Comparison of ENCODE assay signal across 8 cellular contexts in genomic region chr16:89700100-89700648, GRCh38. TPM values are rescaled to one million over a fixed set of nuclear protein-coding genes. Genes with fewer than 3 reads are reported as not detected.
DNase-seq lines count a peak whose midpoint lies in the region; TF ChIP-seq lines count a peak whose summit lies in the region.

No MANE protein-coding gene starts in this region.

- no peaks in the 10 kb centered on the region for H3K27me3 ChIP-seq in OCI-LY1 (ENCODE audit: insufficient read depth, low read length)

- H3K9me3 ChIP-seq in OCI-LY1 (ENCODE audit: low read length): no peaks in the 10 kb centered on the region
- H3K9me3 ChIP-seq in mesodermal cell (ENCODE audit: control insufficient read depth, low read length): no peaks in the 10 kb centered on the region

- no peaks in the 10 kb centered on the region for H3K79me2 ChIP-seq in OCI-LY1 (ENCODE audit: insufficient read depth, low read length)

- H3K36me3 ChIP-seq in OCI-LY1 (ENCODE audit: insufficient read depth, low read length): peaks cover 17% of the 10 kb centered on the region
- H3K36me3 ChIP-seq in mesodermal cell (ENCODE audit: control insufficient read depth, insufficient read depth, low read length): peaks cover 29% of the 10 kb centered on the region

- peak overlapping the region; percentile 67 for H3K4me3 ChIP-seq in OCI-LY1 (ENCODE audit: low read depth, low read length, poor library complexity, severe bottlenecking)
- H3K4me3 ChIP-seq in mesodermal cell (ENCODE audit: extremely low read depth, insufficient read depth, low read length, poor library complexity, severe bottlenecking): peak overlapping the region; percentile 67

- no peaks in the 10 kb centered on the region for H3K9me2 ChIP-seq in OCI-LY1 (ENCODE audit: low read depth, low read length)

- H3K4me2 ChIP-seq in OCI-LY1 (ENCODE audit: low read length): peak overlapping the region; percentile 59

- H2AFZ ChIP-seq in OCI-LY1 (ENCODE audit: low read length): no peak overlapping the region

- TF ChIP-seq CTCF in GM20000 (IDR thresholded peaks at IDR 0.05; ENCODE audit: extremely low read depth, missing control alignments) (peak; percentile 64), OCI-LY1 (IDR thresholded peaks at IDR 0.05; ENCODE audit: low read length) (peak; percentile 57), endothelial cell (IDR thresholded peaks at IDR 0.05; ENCODE audit: unreplicated experiment) (peak; percentile 72)

- peaks cover 6% of the 10 kb centered on the region for H3K36me3 Mint-ChIP-seq in endothelial cell (ENCODE audit: low read depth, unreplicated experiment)

- peak overlapping the region; percentile 25 for H3K4me3 Mint-ChIP-seq in endothelial cell (ENCODE audit: unreplicated experiment)

- H3K4me1 ChIP-seq in OCI-LY1 (ENCODE audit: insufficient read depth, low read length, severe bottlenecking): peaks cover 22% of the 10 kb centered on the region
- H3K4me1 ChIP-seq in mesodermal cell (ENCODE audit: control insufficient read depth, insufficient read depth, low read length, poor library complexity, severe bottlenecking): peaks cover 9% of the 10 kb centered on the region

- no peaks in the 10 kb centered on the region for H3K9me3 Mint-ChIP-seq in endothelial cell (ENCODE audit: unreplicated experiment)

- H3K4me1 Mint-ChIP-seq in endothelial cell (ENCODE audit: unreplicated experiment): no peaks in the 10 kb centered on the region

- 0 to 1% methylated on average over 30 of the region's 30 CpGs for WGBS in mesodermal cell (ENCODE audit: insufficient coverage in 2 of 2), 2 experiments

- peak overlapping the region; percentile 16 for H3K27ac ChIP-seq in OCI-LY1 (ENCODE audit: low read depth, low read length, poor library complexity, severe bottlenecking)
- peak overlapping the region; percentile 86 for H3K27ac ChIP-seq in mesodermal cell (ENCODE audit: low read depth, low read length, severe bottlenecking)

- DNase-seq in CMK (ENCODE audit: low read depth) (peak; percentile 93), GM20000 (ENCODE audit: low spot score) (peak; percentile 99), HuH-7 (ENCODE audit: low spot score) (peak; percentile 98), activated T-cell treated with anti-CD3 and anti-CD28 coated beads for 1 hour (ENCODE audit: low read depth) (peak; percentile 95), endothelial cell (ENCODE audit: low spot score) (peak; percentile 99)
- DNase-seq in stimulated activated CD8-positive, alpha-beta memory T cell treated with anti-CD3 and anti-CD28 coated beads, Interleukin-15, amount 100 ng/mL, for 24 hours (ENCODE audit: low read depth): peak; percentile 97

- H3F3A ChIP-seq in OCI-LY1 (ENCODE audit: insufficient read depth, low read length): no peaks in the 10 kb centered on the region

- H3K9ac ChIP-seq in OCI-LY1 (ENCODE audit: low read length): peak overlapping the region; percentile 70; the same call in 1 of the 2 replicates

- H3K27ac Mint-ChIP-seq in endothelial cell (ENCODE audit: unreplicated experiment): no peak overlapping the region

- no peaks in the 10 kb centered on the region for H4K20me1 ChIP-seq in OCI-LY1 (ENCODE audit: insufficient read depth, low read length)

- peaks cover 20% of the 10 kb centered on the region for H3K27me3 Mint-ChIP-seq in endothelial cell (ENCODE audit: unreplicated experiment)

RNA-seq across cellular contexts. Expression of gene SPATA2L, which starts 1.3 kb away (rescaled TPM):
- 7.5 TPM for total RNA-seq in endothelial cell (ENCODE audit: unreplicated experiment)
- 7.3 TPM for polyA plus RNA-seq in mesodermal cell (2013, experiment 1 of 2)
- polyA plus RNA-seq in mesodermal cell (2013, experiment 2 of 2): 5.8 TPM

RNA-seq across cellular contexts. Expression of gene CDK10, which starts 13.7 kb away (rescaled TPM):
- total RNA-seq in endothelial cell (ENCODE audit: unreplicated experiment): 83.2 TPM
- polyA plus RNA-seq in mesodermal cell (2013, experiment 1 of 2): 74.6 TPM
- 50.6 TPM for polyA plus RNA-seq in mesodermal cell (2013, experiment 2 of 2)

RNA-seq across cellular contexts. Expression of gene VPS9D1, which starts 20.5 kb away (rescaled TPM):
- 12.2 TPM for total RNA-seq in endothelial cell (ENCODE audit: unreplicated experiment)
- polyA plus RNA-seq in mesodermal cell (2013, experiment 1 of 2): 8.0 TPM
- 10.1 TPM for polyA plus RNA-seq in mesodermal cell (2013, experiment 2 of 2)

RNA-seq across cellular contexts. Expression of gene ZNF276, which starts 21.2 kb away (rescaled TPM):
- total RNA-seq in endothelial cell (ENCODE audit: unreplicated experiment): 25.4 TPM
- polyA plus RNA-seq in mesodermal cell (2013, experiment 1 of 2): 13.0 TPM
- 11.3 TPM for polyA plus RNA-seq in mesodermal cell (2013, experiment 2 of 2)

RNA-seq across cellular contexts. Expression of gene SPATA33, which starts 42.5 kb away (rescaled TPM):
- total RNA-seq in endothelial cell (ENCODE audit: unreplicated experiment): 13.8 TPM
- 11.8 TPM for polyA plus RNA-seq in mesodermal cell (2013, experiment 1 of 2)
- 8.7 TPM for polyA plus RNA-seq in mesodermal cell (2013, experiment 2 of 2)

Comparison
In these comparisons a context has a peak if more than half of its experiments do, and no peak if none do; other contexts are left out.
1. Peak in every context shown above with its lines: DNase-seq, H3K4me3 ChIP-seq and H3K27ac ChIP-seq.